ENCODE assay signal across 8 cellular contexts in the genomic region with DNA sequence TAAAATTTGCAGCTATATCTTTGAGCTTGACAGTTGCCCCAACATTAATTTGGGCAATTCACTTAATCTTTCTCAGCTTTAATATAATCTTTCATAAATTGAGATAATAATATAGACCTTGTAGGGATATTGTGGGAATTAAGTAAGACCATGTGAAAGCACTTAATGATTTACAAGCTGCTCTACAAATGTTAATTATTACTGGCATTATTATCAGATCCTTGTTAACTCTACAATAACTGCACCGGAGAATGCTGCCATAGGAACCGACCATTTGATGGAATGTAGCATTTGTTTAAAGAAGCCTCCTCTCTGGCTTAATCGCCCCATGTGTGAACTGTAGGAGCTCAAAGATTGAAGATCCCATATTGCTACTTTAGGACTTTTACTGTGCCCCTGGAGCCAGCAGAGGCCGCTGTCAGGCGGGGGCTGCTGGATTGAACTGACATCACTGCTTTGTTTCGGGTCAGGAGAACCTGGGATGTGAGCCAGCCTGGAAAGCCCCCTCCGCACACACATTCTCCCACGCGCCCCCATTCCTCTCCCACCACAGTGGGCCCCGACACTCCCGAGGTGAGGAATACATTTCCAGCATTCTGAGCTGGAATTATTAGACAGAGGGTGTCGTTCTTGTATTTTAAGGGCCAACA.
DNase-seq lines count a peak whose midpoint lies in the region; ATAC-seq and TF ChIP-seq lines count a peak whose summit lies in the region.

No MANE protein-coding gene starts in this region.

- no peak overlapping the region for H3K27ac Mint-ChIP-seq in chondrocyte (ENCODE audit: unreplicated experiment)

- TF ChIP-seq CTCF in DND-41 (IDR thresholded peaks at IDR 0.05; ENCODE audit: borderline replicate concordance, extremely low read depth, low read length, poor library complexity, severe bottlenecking) (peak; percentile 13), chondrocyte (IDR thresholded peaks at IDR 0.05) (peak; percentile 74)

- peaks cover 9% of the 10 kb centered on the region for H3K4me1 Mint-ChIP-seq in chondrocyte (ENCODE audit: low read depth)

- H3K36me3 ChIP-seq in DND-41 (ENCODE audit: insufficient read depth, low read length) = no peaks in the 10 kb centered on the region

- DNase-seq in DND-41 (no peak), chondrocyte (ENCODE audit: low spot score) (no peak), midbrain (lab: John Stamatoyannopoulos, UW) (peak; percentile 37), DMS114 treated with DMSO at 0.1 percent for 48 hours (lab: John Stamatoyannopoulos, UW; ENCODE audit: unreplicated experiment) (no peak), COR-L47 (lab: John Stamatoyannopoulos, UW) (no peak)

- no peaks in the 10 kb centered on the region for H4K20me1 ChIP-seq in DND-41 (ENCODE audit: insufficient read depth, low read length)

- H3K4me2 ChIP-seq in DND-41 (ENCODE audit: insufficient read depth, low read length) = no peak overlapping the region

- no peak overlapping the region for H2AFZ ChIP-seq in DND-41 (ENCODE audit: low read depth, low read length)

- H3K27me3 Mint-ChIP-seq in chondrocyte (ENCODE audit: low read depth) = no peaks in the 10 kb centered on the region

- H3K36me3 Mint-ChIP-seq in chondrocyte (ENCODE audit: low read depth) = peaks cover 24% of the 10 kb centered on the region

- no peak overlapping the region for H3K4me3 ChIP-seq in DND-41 (ENCODE audit: low read depth in 1 of 2, low read length in 2 of 2)

- no peak overlapping the region for H3K27ac ChIP-seq in DND-41 (ENCODE audit: low read length)

- no peaks in the 10 kb centered on the region for H3K9me3 ChIP-seq in DND-41 (ENCODE audit: insufficient read depth, low read length, severe bottlenecking)

- no peaks in the 10 kb centered on the region for H3K79me2 ChIP-seq in DND-41 (ENCODE audit: insufficient read depth, low read length)

- no peak overlapping the region for H3K4me3 Mint-ChIP-seq in chondrocyte (ENCODE audit: unreplicated experiment)

- peaks cover 3% of the 10 kb centered on the region for H3K27me3 ChIP-seq in DND-41 (ENCODE audit: insufficient read depth, low read length, poor library complexity)

- H3K9me3 Mint-ChIP-seq in chondrocyte (ENCODE audit: low read depth) = peaks cover 13% of the 10 kb centered on the region

- no peak for ATAC-seq in DND-41 (ENCODE audit: insufficient read depth, low read depth)
- ATAC-seq in HG02798 (IDR thresholded peaks at IDR 0.05; ENCODE audit: poor library complexity, unreplicated experiment) = peak; percentile 51
- no peak for ATAC-seq in GM19395 (IDR thresholded peaks at IDR 0.05; ENCODE audit: unreplicated experiment)
- ATAC-seq in HG03460 (IDR thresholded peaks at IDR 0.05; ENCODE audit: unreplicated experiment) = no peak

- no peaks in the 10 kb centered on the region for H3K4me1 ChIP-seq in DND-41 (ENCODE audit: insufficient read depth, low read length)

- H3K9ac ChIP-seq in DND-41 (ENCODE audit: low read depth, low read length) = no peak overlapping the region
